In the genomic region with DNA sequence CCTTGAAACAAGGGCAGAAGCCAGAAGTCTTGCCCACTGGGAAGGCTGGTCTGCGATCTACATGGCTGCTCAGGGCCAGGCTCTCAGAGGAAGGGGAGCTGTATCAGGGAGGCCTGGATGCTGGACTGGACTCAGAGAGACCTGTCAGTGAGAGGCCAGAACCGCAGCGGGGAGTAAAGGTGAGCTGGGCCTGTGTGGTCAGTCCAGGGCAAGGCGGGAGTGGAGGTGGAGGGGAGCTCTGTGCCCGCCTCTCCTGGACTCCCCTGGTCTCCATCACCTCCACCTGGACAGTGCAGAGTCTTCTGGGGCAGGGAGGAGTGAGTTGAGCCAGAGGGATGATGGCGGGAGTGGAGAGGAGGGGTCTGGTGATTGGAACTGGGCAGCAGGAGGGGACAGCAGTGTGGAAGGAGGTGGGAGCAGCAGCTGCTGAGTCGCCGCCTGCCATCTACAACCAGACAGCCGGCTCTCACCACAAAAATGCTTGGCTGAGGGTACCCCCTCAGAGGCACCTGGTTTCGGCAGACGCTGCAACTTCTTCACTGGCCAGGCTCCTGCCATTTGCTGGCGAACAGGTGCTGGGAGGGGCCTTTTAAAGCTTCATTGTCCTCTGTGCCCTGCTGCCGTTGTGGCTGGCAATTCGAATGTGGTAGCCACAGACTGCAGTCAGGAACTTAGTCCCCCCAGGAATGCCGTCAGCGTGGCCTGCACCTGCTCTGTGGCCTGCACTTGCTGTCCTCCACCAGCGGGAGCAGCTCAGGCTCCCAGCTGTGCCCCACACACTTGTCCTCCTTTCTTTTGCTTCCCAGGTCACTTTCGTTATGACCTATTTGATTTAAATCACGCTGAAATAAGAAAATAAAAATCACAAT, we compare ENCODE assay signal across 8 cellular contexts.
DNase-seq lines count a peak whose midpoint lies in the region; ATAC-seq lines count a peak whose summit lies in the region.

No MANE protein-coding gene starts in this region.

- no peak for ATAC-seq in GM21367 (IDR thresholded peaks at IDR 0.05; ENCODE audit: unreplicated experiment)

- no peak overlapping the region for H2AFZ ChIP-seq in neuron (ENCODE audit: low read depth, low read length)

- H3K27me3 ChIP-seq in endocrine pancreas (ENCODE audit: control insufficient read depth, insufficient read depth, low read length) (no peaks in the 10 kb centered on the region), neuron (ENCODE audit: insufficient read depth, low read length) (no peaks in the 10 kb centered on the region)

- DNase-seq in DMS53 treated with DMSO at 0.1 percent for 48 hours (lab: John Stamatoyannopoulos, UW; ENCODE audit: unreplicated experiment) (peak; percentile 28), NCI-H2107 treated with DMSO at 0.1 percent for 48 hours (lab: John Stamatoyannopoulos, UW; ENCODE audit: unreplicated experiment) (peak; percentile 85), HCEC 1CT (no peak), T1000 (lab: John Stamatoyannopoulos, UW) (no peak)
- no peak for DNase-seq in activated effector memory CD4-positive, alpha-beta T cell treated with anti-CD3 and anti-CD28 coated beads, Interleukin-2, amount 50 U/mL, for 16 hours

- H3K9ac ChIP-seq in endocrine pancreas (ENCODE audit: control insufficient read depth, insufficient read depth, low read length), result peak overlapping the region; percentile 70

- H3K9me3 ChIP-seq in endocrine pancreas (ENCODE audit: control insufficient read depth, low read length) (no peaks in the 10 kb centered on the region), neuron (ENCODE audit: low read length) (no peaks in the 10 kb centered on the region)

- no peaks in the 10 kb centered on the region for H3K36me3 ChIP-seq in endocrine pancreas (ENCODE audit: control insufficient read depth, insufficient read depth, low read length)
- no peaks in the 10 kb centered on the region for H3K36me3 ChIP-seq in neuron (ENCODE audit: insufficient read depth, low read length)

- H3K4me1 ChIP-seq in endocrine pancreas (ENCODE audit: control insufficient read depth, insufficient read depth, low read length) (peaks cover 17% of the 10 kb centered on the region), neuron (ENCODE audit: insufficient read depth, low read length) (peaks cover 62% of the 10 kb centered on the region)

- H3K4me3 ChIP-seq in endocrine pancreas (ENCODE audit: control insufficient read depth, insufficient read depth, low read length), result peak overlapping the region; percentile 62
- H3K4me3 ChIP-seq in neuron (ENCODE audit: low read length), result peak overlapping the region; percentile 42

Comparison
In these comparisons a context has a peak if more than half of its experiments do, and no peak if none do; other contexts are left out.
1. DNase-seq: peak in DMS53 treated with DMSO at 0.1 percent for 48 hours (single experiment) and NCI-H2107 treated with DMSO at 0.1 percent for 48 hours (single experiment); none in activated effector memory CD4-positive, alpha-beta T cell treated with anti-CD3 and anti-CD28 coated beads, Interleukin-2, amount 50 U/mL, for 16 hours (single experiment), HCEC 1CT (single experiment) and T1000 (single experiment).